1 cellular context compared by ENCODE assay signal in genomic region chr3:31486865-31487533, GRCh38.
TF ChIP-seq lines count a peak whose summit lies in the region.

No MANE protein-coding gene starts in this region.

TF ChIP-seq in H1, 55 proteins besides CTCF, POLR2A, EP300 and RAD21:
- TF ChIP-seq MAX (IDR thresholded peaks at IDR 0.05) (no peak), HDAC6 (IDR thresholded peaks at IDR 0.05; ENCODE audit: low read depth, low read length) (no peak), EZH2 (IDR thresholded peaks at IDR 0.05; ENCODE audit: low read depth, low read length, severe bottlenecking) (no peak), TEAD4 (IDR thresholded peaks at IDR 0.05; ENCODE audit: low read depth, low read length) (no peak), POU5F1 (IDR thresholded peaks at IDR 0.05; ENCODE audit: low read depth, low read length) (no peak)
